5 cellular contexts compared by ENCODE assay signal in the genomic region with DNA sequence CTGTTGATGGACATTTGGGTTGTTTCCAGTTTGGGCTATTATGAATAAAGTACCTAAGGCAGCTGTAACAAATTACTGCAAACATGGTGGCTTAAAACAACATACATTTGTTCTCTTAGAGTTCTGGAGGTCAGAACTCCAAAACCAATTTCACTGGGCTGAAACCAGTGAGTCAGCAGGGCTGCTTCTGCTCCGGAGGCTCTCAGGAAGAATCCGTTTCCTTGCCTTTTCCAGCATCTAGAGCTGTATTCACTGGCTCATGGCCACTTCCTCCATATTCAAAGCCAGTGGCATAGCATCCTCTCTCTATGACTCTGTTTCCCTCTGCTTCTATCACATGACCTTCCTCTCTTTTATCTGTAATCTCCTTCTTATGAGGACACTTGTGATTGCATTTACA.
DNase-seq lines count a peak whose midpoint lies in the region; ATAC-seq, FAIRE-seq and TF ChIP-seq lines count a peak whose summit lies in the region.
"Not testable (repeated sequence)": the region's sequence is repeated elsewhere in the genome, so short reads cannot be mapped to it uniquely, and the experiment has no call there.

No MANE protein-coding gene starts in this region.

- H2AFZ ChIP-seq in IMR-90 (replicated peaks; ENCODE audit: low read length, poor library complexity); endothelial cell of umbilical vein (ENCODE audit: low read depth, low read length): not testable (repeated sequence)

- not testable (repeated sequence) for H3K9ac ChIP-seq in IMR-90 (ENCODE audit: low read depth, low read length); endothelial cell of umbilical vein (replicated peaks; ENCODE audit: extremely low read depth, insufficient read depth, low read length)

- H2BK15ac ChIP-seq in IMR-90 (ENCODE audit: low read depth, low read length), result not testable (repeated sequence)

- not testable (repeated sequence) for H3K27ac ChIP-seq in IMR-90 (ENCODE audit: insufficient read depth, low read length); endothelial cell of umbilical vein (ENCODE audit: insufficient read depth, low read depth, low read length); right lobe of liver

- not testable (repeated sequence) for H3K27me3 ChIP-seq in IMR-90 (ENCODE audit: control insufficient read depth, insufficient read depth, low read length); endothelial cell of umbilical vein (ENCODE audit: control insufficient read depth in 2 of 2, insufficient read depth in 2 of 2, low read length in 2 of 2); right lobe of liver

- not testable (repeated sequence) for TF ChIP-seq POLR2A in H54 (IDR thresholded peaks at IDR 0.05; ENCODE audit: low read depth, low read length); IMR-90 (IDR thresholded peaks at IDR 0.05; ENCODE audit: low read depth, low read length); endothelial cell of umbilical vein (IDR thresholded peaks at IDR 0.05; ENCODE audit: low read depth, low read length); right lobe of liver (IDR thresholded peaks at IDR 0.05)

- not testable (repeated sequence) for H3K9me1 ChIP-seq in IMR-90 (ENCODE audit: insufficient read depth, low read length); endothelial cell of umbilical vein (replicated peaks; ENCODE audit: control insufficient read depth, extremely low read depth, insufficient read depth, low read length)

- in situ Hi-C loops in IMR-90 (cut with MboI; ENCODE audit: low sequenced_read_pairs), result not testable (repeated sequence)

- not testable (repeated sequence) for H2BK5ac ChIP-seq in IMR-90 (ENCODE audit: low read depth, low read length, poor library complexity, severe bottlenecking)

- not testable (repeated sequence) for H2BK20ac ChIP-seq in IMR-90 (ENCODE audit: low read depth, low read length)

- not testable (repeated sequence) for H3K4me1 ChIP-seq in IMR-90 (ENCODE audit: control insufficient read depth, insufficient read depth, low read length); endothelial cell of umbilical vein (ENCODE audit: control insufficient read depth, extremely low read depth, insufficient read depth, low read length); right lobe of liver

- POLR2A ChIA-PET in IMR-90 (lab: Charles Lee; ENCODE audit: unreplicated experiment); endothelial cell of umbilical vein (lab: Charles Lee): not testable (repeated sequence)

- H3K9me3 ChIP-seq in IMR-90 (ENCODE audit: control insufficient read depth, insufficient read depth, low read length); endothelial cell of umbilical vein (replicated peaks; ENCODE audit: control insufficient read depth, insufficient read depth, low read length); right lobe of liver: not testable (repeated sequence)

- not testable (repeated sequence) for TF ChIP-seq RAD21 in IMR-90 (IDR thresholded peaks at IDR 0.05; ENCODE audit: low read length)

- CTCF ChIA-PET in IMR-90 (lab: Yijun Ruan, JAX); endothelial cell of umbilical vein (lab: Charles Lee): not testable (repeated sequence)

- not testable (repeated sequence) for H3K18ac ChIP-seq in IMR-90 (ENCODE audit: low read depth, low read length)

- not testable (repeated sequence) for H3K56ac ChIP-seq in IMR-90 (ENCODE audit: extremely low read depth, insufficient read depth, low read length)

- H2AK5ac ChIP-seq in IMR-90 (ENCODE audit: low read depth, low read length), result not testable (repeated sequence)

- H2BK120ac ChIP-seq in IMR-90 (ENCODE audit: low read depth, low read length), result not testable (repeated sequence)

- ATAC-seq in IMR-90 (ENCODE audit: low read depth), result peak; percentile 57
- peak; percentile 38 for ATAC-seq in SK-N-SH treated with all-trans-retinoic acid at 6 μM for 48 hours
- ATAC-seq in right lobe of liver, result peak in 3 of 4 donors; percentile 19 to 42 (median 26)

- H4K20me1 ChIP-seq in IMR-90 (ENCODE audit: insufficient read depth, low read length); endothelial cell of umbilical vein (replicated peaks; ENCODE audit: control insufficient read depth, extremely low read depth, insufficient read depth, low read length): not testable (repeated sequence)

- H3K79me1 ChIP-seq in IMR-90 (ENCODE audit: low read depth in 1 of 2, low read length in 2 of 2), result not testable (repeated sequence)

- intact Hi-C loops in IMR-90 (cut with micrococcal nuclease); endothelial cell of umbilical vein (cut with micrococcal nuclease); right lobe of liver (cut with DNase I): not testable (repeated sequence)

- H3K14ac ChIP-seq in IMR-90 (replicated peaks; ENCODE audit: low read depth, low read length), result not testable (repeated sequence)

- H4K91ac ChIP-seq in IMR-90 (ENCODE audit: insufficient read depth, low read depth, low read length), result not testable (repeated sequence)

- not testable (repeated sequence) for H3K36me3 ChIP-seq in IMR-90 (ENCODE audit: control insufficient read depth, insufficient read depth, low read length); endothelial cell of umbilical vein (ENCODE audit: control insufficient read depth in 2 of 2, extremely low read depth in 1 of 2, insufficient read depth in 2 of 2, low read length in 2 of 2); right lobe of liver

- not testable (repeated sequence) for H4K8ac ChIP-seq in IMR-90 (ENCODE audit: low read depth in 2 of 2, low read length in 2 of 2)

- DNase-seq in H54 (ENCODE audit: insufficient read length, low spot score); IMR-90; endothelial cell of umbilical vein (ENCODE audit: low read depth, low spot score); right lobe of liver: not testable (repeated sequence)

- no CpG with 5 or more reads among the region's 2 CpGs for WGBS in IMR-90 (ENCODE audit: extremely low coverage in 2 of 2, insufficient read length in 1 of 2), 2 experiments
- no CpG with 5 or more reads among the region's 2 CpGs for WGBS in right lobe of liver (ENCODE audit: insufficient coverage, low coverage, low lambda C conversion rate, missing lambda C conversion rate)

- not testable (repeated sequence) for H2AK9ac ChIP-seq in IMR-90 (replicated peaks; ENCODE audit: low read depth, low read length, poor library complexity)

- not testable (repeated sequence) for TF ChIP-seq CTCF in IMR-90 (conservative IDR thresholded peaks at IDR 0.05; ENCODE audit: low read depth, low read length); endothelial cell of umbilical vein (IDR thresholded peaks at IDR 0.05; ENCODE audit: extremely low read depth in 1 of 2, insufficient read depth in 1 of 2, low read depth in 1 of 2, low read length in 2 of 2); right lobe of liver (IDR thresholded peaks at IDR 0.05)

- not testable (repeated sequence) for H3K4me3 ChIP-seq in IMR-90 (ENCODE audit: insufficient read depth, low read depth, low read length); endothelial cell of umbilical vein (replicated peaks in 1 of 3; ENCODE audit: insufficient read depth in 1 of 3, low read depth in 1 of 3, low read length in 3 of 3); right lobe of liver

- not testable (repeated sequence) for H3K4me2 ChIP-seq in IMR-90 (ENCODE audit: low read depth, low read length); endothelial cell of umbilical vein (ENCODE audit: insufficient read depth, low read length)

- dilution Hi-C loops in IMR-90 (cut with HindIII; ENCODE audit: low sequenced_read_pairs, unreplicated experiment); endothelial cell of umbilical vein (cut with MboI; ENCODE audit: extremely low pct_ligation_motif_present, low sequenced_read_pairs): not testable (repeated sequence)

- peak; percentile 62 for FAIRE-seq in H54 (lab: Jason Lieb, UNC)
- peak; percentile 97 for FAIRE-seq in endothelial cell of umbilical vein (lab: Jason Lieb, UNC)

- H4K5ac ChIP-seq in IMR-90 (ENCODE audit: low read depth, low read length), result not testable (repeated sequence)

- not testable (repeated sequence) for BruUV-seq in IMR-90 (replicated peaks; lab: Mats Ljungman, UMichigan); endothelial cell of umbilical vein (replicated peaks; lab: Mats Ljungman, UMichigan)

- H3K79me2 ChIP-seq in endothelial cell of umbilical vein (ENCODE audit: control insufficient read depth, insufficient read depth, low read length), result not testable (repeated sequence)

- not testable (repeated sequence) for H3K4ac ChIP-seq in IMR-90 (ENCODE audit: low read depth, low read length)

- not testable (repeated sequence) for H3K23ac ChIP-seq in IMR-90 (ENCODE audit: low read depth, low read length)
